In genomic region chr22:29328566-29329500, GRCh38 we compare ENCODE assay signal across 13 cellular contexts. TPM values are rescaled to one million over a fixed set of nuclear protein-coding genes. Genes with fewer than 3 reads are reported as not detected.
DNase-seq lines count a peak whose midpoint lies in the region; ATAC-seq lines count a peak whose summit lies in the region.
"Had no signal": no experiment of that assay in that cellular context is flagged by ENCODE, and none has a peak within 500 bp of the region (broad histone marks: within the 10 kb centered on the region; RNA-seq: fewer than 3 reads in every experiment).

No MANE protein-coding gene starts in this region.

- no peak overlapping the region for H3K27ac Mint-ChIP-seq in stimulated activated memory B cell treated with anti-CD40 and anti-IgM and Interleukin-4, amounts not matched to agents 10 μg/mL and 1 μg/mL and 100 μg/mL, for 72 hours
- H3K27ac Mint-ChIP-seq: B cell, progenitor cell of endocrine pancreas had no signal

- H3K27ac ChIP-seq in mesenchymal stem cell (ENCODE audit: low read length, poor library complexity, severe bottlenecking) = no peak overlapping the region
- no peak overlapping the region for H3K27ac ChIP-seq in mesendoderm (ENCODE audit: low read depth, low read length)

- H2BK15ac ChIP-seq in mesenchymal stem cell (ENCODE audit: low read depth, poor library complexity, severe bottlenecking) (peak overlapping the region; percentile 44), mesendoderm (replicated peaks; ENCODE audit: low read depth) (no peak overlapping the region)

- no peak overlapping the region for H2AK5ac ChIP-seq in mesenchymal stem cell (ENCODE audit: low read length, severe bottlenecking)
- no peak overlapping the region for H2AK5ac ChIP-seq in mesendoderm (ENCODE audit: low read length)

- no peaks in the 10 kb centered on the region for H3K79me2 ChIP-seq in mesendoderm (ENCODE audit: control insufficient read depth, insufficient read depth, low read length)

- 91% methylated on average over 26 of the region's 34 CpGs for WGBS in mesenchymal stem cell
- no CpG with 5 or more reads among the region's 34 CpGs for WGBS in mesendoderm (ENCODE audit: extremely low coverage, insufficient coverage, low lambda C conversion rate)

- H3K9me3 ChIP-seq in mesenchymal stem cell (ENCODE audit: control insufficient read depth, low read length) = no peaks in the 10 kb centered on the region

- H4K91ac ChIP-seq in mesenchymal stem cell (ENCODE audit: low read length) = no peak overlapping the region

- H3K36me3 ChIP-seq in H7 (replicated peaks; ENCODE audit: control insufficient read depth, insufficient read depth, low read length) = peaks cover 5% of the 10 kb centered on the region
- H3K36me3 ChIP-seq in mesenchymal stem cell (ENCODE audit: control insufficient read depth in 1 of 2, insufficient read depth in 2 of 2, low read depth in 1 of 2, low read length in 2 of 2) = peaks cover 29 to 80% of the 10 kb centered on the region in 2 experiments
- H3K36me3 ChIP-seq in mesendoderm (ENCODE audit: control insufficient read depth, insufficient read depth, low read length) = peaks cover 2% of the 10 kb centered on the region

- H3K4me1 ChIP-seq in mesenchymal stem cell (ENCODE audit: control insufficient read depth, insufficient read depth, low read depth, low read length) (peaks cover 32% of the 10 kb centered on the region), mesendoderm (ENCODE audit: control insufficient read depth, low read depth, low read length) (peaks cover 2% of the 10 kb centered on the region)

- H3K9me3 Mint-ChIP-seq in stimulated activated memory B cell treated with anti-CD40 and anti-IgM and Interleukin-4, amounts not matched to agents 10 μg/mL and 1 μg/mL and 100 μg/mL, for 72 hours = no peaks in the 10 kb centered on the region

- H3K4me3 ChIP-seq in H7 (ENCODE audit: insufficient read depth, low read depth, low read length) (no peak overlapping the region), mesenchymal stem cell (ENCODE audit: insufficient read depth in 1 of 2, low read depth in 1 of 2, low read length in 2 of 2) (no peak overlapping the region), mesendoderm (ENCODE audit: low read length) (no peak overlapping the region)

- no peaks in the 10 kb centered on the region for H3K27me3 Mint-ChIP-seq in stimulated activated memory B cell treated with anti-CD40 and anti-IgM and Interleukin-4, amounts not matched to agents 10 μg/mL and 1 μg/mL and 100 μg/mL, for 72 hours
- H3K27me3 Mint-ChIP-seq: B cell, progenitor cell of endocrine pancreas had no signal

- H2AFZ ChIP-seq in mesenchymal stem cell (ENCODE audit: low read depth, low read length) = no peak overlapping the region

- H3K4me3 Mint-ChIP-seq in stimulated activated memory B cell treated with anti-CD40 and anti-IgM and Interleukin-4, amounts not matched to agents 10 μg/mL and 1 μg/mL and 100 μg/mL, for 72 hours = no peak overlapping the region
- H3K4me3 Mint-ChIP-seq: B cell had no signal

- H2BK5ac ChIP-seq in mesenchymal stem cell (ENCODE audit: low read depth, low read length, poor library complexity, severe bottlenecking) (no peak overlapping the region), mesendoderm (ENCODE audit: low read length) (no peak overlapping the region)

- H3K9ac ChIP-seq in mesenchymal stem cell (ENCODE audit: low read length) (no peak overlapping the region), mesendoderm (ENCODE audit: low read length) (no peak overlapping the region)

- H3K36me3 Mint-ChIP-seq in stimulated activated memory B cell treated with anti-CD40 and anti-IgM and Interleukin-4, amounts not matched to agents 10 μg/mL and 1 μg/mL and 100 μg/mL, for 72 hours = peaks cover 63% of the 10 kb centered on the region

- H2BK120ac ChIP-seq in mesenchymal stem cell (ENCODE audit: low read depth, low read length) (no peak overlapping the region), mesendoderm (ENCODE audit: low read depth, low read length) (no peak overlapping the region)

- DNase-seq in H7 (peak; percentile 57), SHP77 treated with DMSO at 0.1 percent for 48 hours (lab: John Stamatoyannopoulos, UW) (peak; percentile 28), mesenchymal stem cell (no peak), mesendoderm (no peak), NCI-H1105 treated with DMSO at 0.1 percent for 48 hours (lab: John Stamatoyannopoulos, UW) (no peak), HuH-7.5 (ENCODE audit: low spot score) (no peak)
- DNase-seq: NCI-H1417 treated with DMSO at 0.1 percent for 48 hours; stimulated activated CD4-positive, alpha-beta T cell treated with anti-CD3 and anti-CD28 coated beads, Interleukin-15, amount 100 ng/mL, for 24 hours had no signal

- no peak overlapping the region for H3K14ac ChIP-seq in mesenchymal stem cell (ENCODE audit: low read length in 2 of 2)

- no peaks in the 10 kb centered on the region for H3K79me1 ChIP-seq in mesenchymal stem cell (replicated peaks; ENCODE audit: low read length, poor library complexity, severe bottlenecking)
- no peaks in the 10 kb centered on the region for H3K79me1 ChIP-seq in mesendoderm (ENCODE audit: low read length)

- H3K4me2 ChIP-seq in mesenchymal stem cell (ENCODE audit: low read length, poor library complexity, severe bottlenecking) (no peak overlapping the region), mesendoderm (ENCODE audit: low read length) (no peak overlapping the region)

- H2BK12ac ChIP-seq in mesenchymal stem cell (ENCODE audit: low read length in 2 of 2) = no peak overlapping the region

- H4K8ac ChIP-seq in mesenchymal stem cell (ENCODE audit: low read length) = no peak overlapping the region
- no peak overlapping the region for H4K8ac ChIP-seq in mesendoderm (ENCODE audit: low read depth, low read length)

- H3K27me3 ChIP-seq in H7 (ENCODE audit: control insufficient read depth, insufficient read depth, low read length) (no peaks in the 10 kb centered on the region), mesenchymal stem cell (ENCODE audit: control insufficient read depth in 1 of 2, insufficient read depth in 1 of 2, low read length in 2 of 2) (no peaks in the 10 kb centered on the region), mesendoderm (ENCODE audit: insufficient read depth, low read length, poor library complexity) (no peaks in the 10 kb centered on the region)

- ATAC-seq in stimulated activated memory B cell treated with anti-CD40 and anti-IgM and Interleukin-4, amounts not matched to agents 10 μg/mL and 1 μg/mL and 100 μg/mL, for 72 hours = peak; percentile 3

- H3K4ac ChIP-seq in mesenchymal stem cell (ENCODE audit: low read depth in 1 of 2, low read length in 2 of 2) = no peak overlapping the region
- H3K4ac ChIP-seq in mesendoderm (ENCODE audit: low read depth, low read length) = no peak overlapping the region

- no peak overlapping the region for H4K5ac ChIP-seq in mesendoderm (ENCODE audit: low read length)

- H3K23ac ChIP-seq in mesenchymal stem cell (ENCODE audit: low read length in 2 of 2) = no peak overlapping the region
- H3K23ac ChIP-seq in mesendoderm (ENCODE audit: low read length) = no peak overlapping the region

- no peaks in the 10 kb centered on the region for H3K4me1 Mint-ChIP-seq in stimulated activated memory B cell treated with anti-CD40 and anti-IgM and Interleukin-4, amounts not matched to agents 10 μg/mL and 1 μg/mL and 100 μg/mL, for 72 hours
- H3K4me1 Mint-ChIP-seq: B cell had no signal

- no peak overlapping the region for H3K18ac ChIP-seq in mesenchymal stem cell (ENCODE audit: low read depth in 1 of 2, low read length in 2 of 2)
- no peak overlapping the region for H3K18ac ChIP-seq in mesendoderm (ENCODE audit: low read length)

- H3K56ac ChIP-seq in mesendoderm (ENCODE audit: low read length) = no peak overlapping the region

RNA-seq across cellular contexts. Expression of gene RASL10A, which starts 13.3 kb away (rescaled TPM):
- total RNA-seq in H7 (2014; rRNA removed; shearing (Covaris generic)) = 4.2 and 5.1 TPM in 2 replicates
- polyA plus RNA-seq in mesenchymal stem cell (2013, experiment 1 of 2) = 0.06 TPM
- 0.04 TPM for polyA plus RNA-seq in mesenchymal stem cell (2013, experiment 2 of 2)
- polyA plus RNA-seq in mesendoderm (2013, experiment 1 of 2) = 1.3 TPM
- polyA plus RNA-seq in mesendoderm (2013, experiment 2 of 2) = 1.5 TPM
- total RNA-seq: NCI-H460, SK-MEL-5 had no signal

RNA-seq across cellular contexts. Expression of gene GAS2L1, which starts 22.4 kb away (rescaled TPM):
- 22.2 and 28.3 TPM in 2 replicates for total RNA-seq in H7 (2014; rRNA removed; shearing (Covaris generic))
- 21.8 TPM for polyA plus RNA-seq in mesenchymal stem cell (2013, experiment 1 of 2)
- 22.6 TPM for polyA plus RNA-seq in mesenchymal stem cell (2013, experiment 2 of 2)
- polyA plus RNA-seq in mesendoderm (2013, experiment 1 of 2) = 12.6 TPM
- 12.0 TPM for polyA plus RNA-seq in mesendoderm (2013, experiment 2 of 2)
- total RNA-seq: B cell had no signal

RNA-seq across cellular contexts. Expression of gene AP1B1, which starts 59.5 kb away (rescaled TPM):
- total RNA-seq in H7 (2014; rRNA removed; shearing (Covaris generic)) = 119 and 121 TPM in 2 replicates
- polyA plus RNA-seq in mesenchymal stem cell (2013, experiment 1 of 2) = 36.9 TPM
- 35.5 TPM for polyA plus RNA-seq in mesenchymal stem cell (2013, experiment 2 of 2)
- 39.0 TPM for polyA plus RNA-seq in mesendoderm (2013, experiment 1 of 2)
- 39.3 TPM for polyA plus RNA-seq in mesendoderm (2013, experiment 2 of 2)

Comparison
In these comparisons a context has a peak if more than half of its experiments do, and no peak if none do; other contexts are left out.
1. DNase-seq: peak in H7 (single experiment) and SHP77 treated with DMSO at 0.1 percent for 48 hours (single experiment); none in mesenchymal stem cell (single experiment), mesendoderm (single experiment), NCI-H1105 treated with DMSO at 0.1 percent for 48 hours (single experiment) and HuH-7.5 (single experiment).